ENCODE assay signal across 27 cellular contexts in genomic region chr12:23694920-23695319, GRCh38.
"Had no signal": no experiment of that assay in that cellular context is flagged by ENCODE, and none has a peak within 500 bp of the region (broad histone marks: within the 10 kb centered on the region; RNA-seq: fewer than 3 reads in every experiment).

No MANE protein-coding gene starts in this region.

- H3K4me3 ChIP-seq: Peyer's patch, SJSA1 had no signal

- DNase-seq: Karpas-422, MM.1S, MV-4-11, NCI-H1092, NCI-H1105, NCI-H1417 treated with DMSO at 0.1 percent for 48 hours, NCI-H1436 treated with DMSO at 0.1 percent for 48 hours, NCI-H1694 treated with DMSO at 0.1 percent for 48 hours, NCI-H187 treated with DMSO at 0.1 percent for 48 hours, NCI-H2029, NCI-H2081, NCI-H2171 treated with DMSO at 0.1 percent for 48 hours, NCI-H2227 treated with DMSO at 0.1 percent for 48 hours, NCI-H345, NCI-H510A treated with DMSO at 0.1 percent for 48 hours, NCI-H524 treated with DMSO at 0.1 percent for 48 hours, NCI-H526 treated with DMSO at 0.1 percent for 48 hours, NCI-H774, PC-3, Peyer's patch, Right ventricle myocardium superior, RPMI8226, SHP77 treated with DMSO at 0.1 percent for 48 hours, SK-N-SH, SW 1271, T-helper 1 cell had no signal
